Comparison of ENCODE assay signal across 10 cellular contexts in genomic region chr9:131585375-131585774, GRCh38. TPM values are rescaled to one million over a fixed set of nuclear protein-coding genes. Genes with fewer than 3 reads are reported as not detected.
DNase-seq lines count a peak whose midpoint lies in the region; ATAC-seq and TF ChIP-seq lines count a peak whose summit lies in the region.
"Had no signal": no experiment of that assay in that cellular context is flagged by ENCODE, and none has a peak within 500 bp of the region (broad histone marks: within the 10 kb centered on the region; RNA-seq: fewer than 3 reads in every experiment).

No MANE protein-coding gene starts in this region.

- H3K36me3 ChIP-seq in brain microvascular endothelial cell (replicated peaks) = peaks cover 18% of the 10 kb centered on the region

- no peak for TF ChIP-seq CTCF in brain microvascular endothelial cell (IDR thresholded peaks at IDR 0.05; ENCODE audit: low read depth, low read length, missing control alignments)

- H3K4me3 Mint-ChIP-seq in activated naive CD4-positive, alpha-beta T cell treated with anti-CD3 and anti-CD28 coated beads, Interleukin-2, amount 50 U/mL, for 24 hours = peak overlapping the region; percentile 49

- H3K27me3 ChIP-seq in brain microvascular endothelial cell (replicated peaks) = no peaks in the 10 kb centered on the region
- H3K27me3 ChIP-seq: esophagus squamous epithelium had no signal

- no peaks in the 10 kb centered on the region for H3K36me3 Mint-ChIP-seq in activated naive CD4-positive, alpha-beta T cell treated with anti-CD3 and anti-CD28 coated beads, Interleukin-2, amount 50 U/mL, for 24 hours

- in situ Hi-C loops in brain microvascular endothelial cell (cut with HindIII; ENCODE audit: low pct_ligation_motif_present, low sequenced_read_pairs) = no loop called here

- peaks cover 40% of the 10 kb centered on the region for H3K4me1 Mint-ChIP-seq in activated naive CD4-positive, alpha-beta T cell treated with anti-CD3 and anti-CD28 coated beads, Interleukin-2, amount 50 U/mL, for 24 hours

- DNase-seq in ELR (ENCODE audit: low read depth) = peak; percentile 46
- DNase-seq in RPMI7951 (ENCODE audit: low read depth) = peak; percentile 18
- DNase-seq in stimulated activated CD4-positive, alpha-beta T cell treated with anti-CD3 and anti-CD28 coated beads, Interleukin-15, amount 100 ng/mL, for 48 hours (ENCODE audit: low read depth in 2 of 2) = peak; percentile 16 to 18
- no peak for DNase-seq in NCI-H2029 treated with DMSO at 0.1 percent for 48 hours (lab: John Stamatoyannopoulos, UW)
- no peak for DNase-seq in brain microvascular endothelial cell
- DNase-seq: esophagus squamous epithelium had no signal

- no peak overlapping the region for H3K4me3 ChIP-seq in brain microvascular endothelial cell (ENCODE audit: low read depth, low read length)
- H3K4me3 ChIP-seq: esophagus squamous epithelium had no signal

- no peaks in the 10 kb centered on the region for H3K27me3 Mint-ChIP-seq in activated naive CD4-positive, alpha-beta T cell treated with anti-CD3 and anti-CD28 coated beads, Interleukin-2, amount 50 U/mL, for 24 hours

- H3K27ac ChIP-seq in brain microvascular endothelial cell = no peak overlapping the region

- peak overlapping the region; percentile 75 for H3K27ac Mint-ChIP-seq in activated naive CD4-positive, alpha-beta T cell treated with anti-CD3 and anti-CD28 coated beads, Interleukin-2, amount 50 U/mL, for 24 hours

- ATAC-seq in GM19397 (IDR thresholded peaks at IDR 0.05; ENCODE audit: unreplicated experiment) (no peak), GM19467 (IDR thresholded peaks at IDR 0.05; ENCODE audit: unreplicated experiment) (no peak)

- H3K9me3 Mint-ChIP-seq in activated naive CD4-positive, alpha-beta T cell treated with anti-CD3 and anti-CD28 coated beads, Interleukin-2, amount 50 U/mL, for 24 hours = no peaks in the 10 kb centered on the region

RNA-seq across cellular contexts. Expression of gene PRRT1B, which starts 40.1 kb away (rescaled TPM):
- not detected in 2 replicates for total RNA-seq in RPMI7951 (2014; rRNA removed; shearing (Covaris generic))
- total RNA-seq: activated CD8-positive, alpha-beta memory T cell treated with anti-CD3 and anti-CD28 coated beads for 36 hours; esophagus squamous epithelium had no signal

RNA-seq across cellular contexts. Expression of gene UCK1, which starts 54.3 kb away (rescaled TPM):
- 18.5 and 19.6 TPM in 2 replicates for total RNA-seq in RPMI7951 (2014; rRNA removed; shearing (Covaris generic))

Comparison
In these comparisons a context has a peak if more than half of its experiments do, and no peak if none do; other contexts are left out.
1. DNase-seq: peak in ELR (single experiment), RPMI7951 (single experiment) and stimulated activated CD4-positive, alpha-beta T cell treated with anti-CD3 and anti-CD28 coated beads, Interleukin-15, amount 100 ng/mL, for 48 hours (2 of 2); none in NCI-H2029 treated with DMSO at 0.1 percent for 48 hours (single experiment) and brain microvascular endothelial cell (single experiment).